8 cellular contexts compared by ENCODE assay signal in the genomic region with DNA sequence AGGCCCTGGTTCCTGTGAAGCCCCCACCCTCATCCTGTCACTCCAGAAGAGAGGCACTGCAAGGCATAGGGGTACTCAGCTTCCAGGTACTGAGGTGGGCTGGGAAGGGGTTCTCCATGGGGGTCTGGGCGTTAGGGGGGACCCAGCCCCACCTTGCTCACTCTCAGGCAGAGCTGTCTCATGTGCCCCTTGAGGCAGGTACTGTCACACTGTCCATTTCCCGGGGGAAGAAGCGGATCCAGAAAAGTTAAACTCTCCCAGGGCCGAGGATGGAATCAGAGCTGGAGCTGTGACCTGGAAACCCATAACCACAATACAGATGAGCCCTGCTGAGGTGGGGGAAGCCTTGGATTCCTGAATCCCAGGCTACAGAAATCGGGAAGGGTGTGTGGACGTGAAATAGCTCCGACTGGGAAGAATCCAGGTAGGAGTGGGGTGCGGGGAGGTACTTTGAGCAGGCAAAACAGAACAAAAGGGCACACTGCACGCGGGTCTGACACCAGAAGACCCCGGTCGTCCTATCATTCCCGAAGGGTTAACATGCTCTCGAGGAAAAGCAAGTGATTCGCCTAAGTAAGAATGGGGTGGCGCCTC. TPM values are rescaled to one million over a fixed set of nuclear protein-coding genes. Genes with fewer than 3 reads are reported as not detected.
DNase-seq lines count a peak whose midpoint lies in the region; ATAC-seq and TF ChIP-seq lines count a peak whose summit lies in the region.

No MANE protein-coding gene starts in this region.

- ATAC-seq in upper lobe of left lung (ENCODE audit: low FRiP score in 2 of 2) (no peak), GM19467 (IDR thresholded peaks at IDR 0.05; ENCODE audit: unreplicated experiment) (no peak)

- H3K27ac ChIP-seq in ascending aorta = peak overlapping the region; percentile 84 to 88
- H3K27ac ChIP-seq in liver (ENCODE audit: low read depth in 1 of 2, low read length in 2 of 2) = peak overlapping the region; percentile 97
- peak overlapping the region; percentile 93 to 99 (median 96) for H3K27ac ChIP-seq in upper lobe of left lung

- TF ChIP-seq EP300 in upper lobe of left lung (IDR thresholded peaks at IDR 0.05) = no peak

- H3K4me3 Mint-ChIP-seq in activated naive CD4-positive, alpha-beta T cell treated with anti-CD3 and anti-CD28 coated beads, Interleukin-2, amount 50 U/mL, for 24 hours = peak overlapping the region; percentile 95

- no peak for TF ChIP-seq RAD21 in liver (IDR thresholded peaks at IDR 0.05)

- peak overlapping the region; percentile 99 for H3K27ac Mint-ChIP-seq in activated naive CD4-positive, alpha-beta T cell treated with anti-CD3 and anti-CD28 coated beads, Interleukin-2, amount 50 U/mL, for 24 hours

- peaks cover 14% of the 10 kb centered on the region for H3K36me3 Mint-ChIP-seq in activated naive CD4-positive, alpha-beta T cell treated with anti-CD3 and anti-CD28 coated beads, Interleukin-2, amount 50 U/mL, for 24 hours

- H3K4me3 ChIP-seq in ascending aorta (peak overlapping the region; percentile 72 to 74), liver (ENCODE audit: low read depth in 1 of 3, low read length in 3 of 3) (peak overlapping the region; percentile 61 to 92 (median 66)), upper lobe of left lung (peak overlapping the region; percentile 67 to 85 (median 78))

- no peaks in the 10 kb centered on the region for H3K9me3 Mint-ChIP-seq in activated naive CD4-positive, alpha-beta T cell treated with anti-CD3 and anti-CD28 coated beads, Interleukin-2, amount 50 U/mL, for 24 hours

- intact Hi-C loops in ascending aorta (cut with DNase I) = loop anchor here (1.0 kb wide), 3 partner anchors 12 to 53 kb away; partner anchors contain the start of genes BABAM1 and OCEL1

- no peak for DNase-seq in activated naive CD4-positive, alpha-beta T cell (lab: John Stamatoyannopoulos, UW)
- DNase-seq in ascending aorta (ENCODE audit: low spot score in 2 of 2) = no peak
- DNase-seq in upper lobe of left lung = no peak
- no peak for DNase-seq in cerebellar nuclear complex (lab: John Stamatoyannopoulos, UW)
- no peak for DNase-seq in HPDE6-E6E7 (ENCODE audit: extremely low spot score)

- no peak for TF ChIP-seq POLR2A in upper lobe of left lung (IDR thresholded peaks at IDR 0.05)

- no peak for TF ChIP-seq CTCF in ascending aorta (IDR thresholded peaks at IDR 0.05)
- no peak for TF ChIP-seq CTCF in liver (IDR thresholded peaks at IDR 0.05; ENCODE audit: low read depth, low read length, missing input control)
- no peak for TF ChIP-seq CTCF in upper lobe of left lung (IDR thresholded peaks at IDR 0.05)

- H3K36me3 ChIP-seq in ascending aorta (peaks cover 42 to 53% of the 10 kb centered on the region in 2 donors), liver (ENCODE audit: control insufficient read depth in 4 of 4, insufficient read depth in 3 of 4, low read depth in 1 of 4, low read length in 3 of 4) (peaks cover 6 to 35% (median 11%) of the 10 kb centered on the region in 4 donors), upper lobe of left lung (peaks cover 8 to 60% (median 47%) of the 10 kb centered on the region in 4 donors)

- WGBS in liver = 33% methylated on average over 16 of the region's 16 CpGs
- WGBS in upper lobe of left lung, 2 donors = 33% methylated on average over 15 to 16 of the region's 16 CpGs

- H3K4me1 ChIP-seq in ascending aorta (peaks cover 0 to 12% of the 10 kb centered on the region in 2 donors), liver (ENCODE audit: control insufficient read depth in 4 of 4, insufficient read depth in 4 of 4, low read length in 3 of 4) (peaks cover 0 to 15% (median 12%) of the 10 kb centered on the region in 4 donors), upper lobe of left lung (peaks cover 14 to 17% (median 15%) of the 10 kb centered on the region in 4 donors)

- H3K9ac ChIP-seq in liver (ENCODE audit: low read depth in 1 of 2, low read length in 2 of 2) = peak overlapping the region; percentile 2 to 64

- H3K9me3 ChIP-seq in ascending aorta (no peaks in the 10 kb centered on the region), liver (ENCODE audit: control insufficient read depth in 4 of 4, low read length in 3 of 4) (no peaks in the 10 kb centered on the region), upper lobe of left lung (no peaks in the 10 kb centered on the region)

- peaks cover 15% of the 10 kb centered on the region for H3K4me1 Mint-ChIP-seq in activated naive CD4-positive, alpha-beta T cell treated with anti-CD3 and anti-CD28 coated beads, Interleukin-2, amount 50 U/mL, for 24 hours

- no peaks in the 10 kb centered on the region for H3K27me3 Mint-ChIP-seq in activated naive CD4-positive, alpha-beta T cell treated with anti-CD3 and anti-CD28 coated beads, Interleukin-2, amount 50 U/mL, for 24 hours

- no peaks in the 10 kb centered on the region for H3K27me3 ChIP-seq in ascending aorta
- no peaks in the 10 kb centered on the region for H3K27me3 ChIP-seq in liver (ENCODE audit: control insufficient read depth in 4 of 4, insufficient read depth in 4 of 4, low read length in 3 of 4)
- H3K27me3 ChIP-seq in upper lobe of left lung = no peaks in the 10 kb centered on the region

TF ChIP-seq in liver, 16 proteins besides CTCF, POLR2A, EP300 and RAD21:
- TF ChIP-seq HNF4G (IDR thresholded peaks at IDR 0.05) = no peak

RNA-seq across cellular contexts. Expression of gene USE1, which starts 0.5 kb away (rescaled TPM):
- total RNA-seq in ascending aorta = 234 TPM
- total RNA-seq in liver = 10 to 100 TPM in 1 of 2 donors, 1 to 10 TPM in 1; 9.6 to 13.6 TPM
- 10 to 100 TPM; 22.6 to 27.8 TPM for polyA plus RNA-seq in liver
- total RNA-seq in upper lobe of left lung = 10 to 100 TPM; 21.6 to 49.3 (median 23.9) TPM

RNA-seq across cellular contexts. Expression of gene OCEL1, which starts 11.4 kb away (rescaled TPM):
- total RNA-seq in ascending aorta (13.7 TPM), liver (10 to 100 TPM in 1 of 2 donors, 1 to 10 TPM in 1; 4.9 to 10.5 TPM), upper lobe of left lung (10 to 100 TPM; 12.3 to 37.7 (median 25.8) TPM)
- polyA plus RNA-seq in liver = 10 to 100 TPM; 31.1 to 32.5 TPM

RNA-seq across cellular contexts. Expression of gene NR2F6, which starts 31.1 kb away (rescaled TPM):
- total RNA-seq in ascending aorta (181 TPM), liver (10 to 100 TPM; 52.2 to 86.1 TPM), upper lobe of left lung (10 to 100 TPM; 55.5 to 86.8 (median 63.1) TPM)
- 10 to 100 TPM; 30.5 to 53.1 TPM for polyA plus RNA-seq in liver

RNA-seq across cellular contexts. Expression of gene USHBP1, which starts 49.9 kb away (rescaled TPM):
- total RNA-seq in ascending aorta = 12.3 TPM
- 1 to 10 TPM; 2.1 to 2.6 TPM for total RNA-seq in liver
- polyA plus RNA-seq in liver = 1 to 10 TPM; 1.2 to 1.6 TPM
- total RNA-seq in upper lobe of left lung = 10 to 100 TPM in 4 of 6 donors, 1 to 10 TPM in 2; 9.1 to 21.4 (median 10.7) TPM

RNA-seq across cellular contexts. Expression of gene BABAM1, which starts 52.6 kb away (rescaled TPM):
- total RNA-seq in ascending aorta (85.5 TPM), liver (10 to 100 TPM; 29.3 to 47.0 TPM), upper lobe of left lung (10 to 100 TPM; 45.1 to 95.3 (median 82.3) TPM)
- 10 to 100 TPM; 31.3 to 35.7 TPM for polyA plus RNA-seq in liver
